In genomic region chr2:238203104-238203972, GRCh38 we compare ENCODE assay signal across 8 cellular contexts. TPM values are rescaled to one million over a fixed set of nuclear protein-coding genes. Genes with fewer than 3 reads are reported as not detected.
DNase-seq lines count a peak whose midpoint lies in the region; ATAC-seq, FAIRE-seq and TF ChIP-seq lines count a peak whose summit lies in the region.

TSS of gene ILKAP (minus strand) at chr2:238203695. CDS start at chr2:238203553, 142 bp downstream.

- peak within 1 kb of the TSS; percentile 69 for H3K27ac ChIP-seq in keratinocyte (ENCODE audit: control insufficient read depth, insufficient read depth, low read length)

- H4K20me1 ChIP-seq in keratinocyte (ENCODE audit: control insufficient read depth, extremely low read depth, insufficient read depth, low read length): peaks cover 18% of the 10 kb centered on the region

- ATAC-seq in GM19023 (IDR thresholded peaks at IDR 0.05; ENCODE audit: unreplicated experiment): peak; percentile 97
- peak; percentile 95 for ATAC-seq in HG03175 (IDR thresholded peaks at IDR 0.05; ENCODE audit: unreplicated experiment)
- ATAC-seq in activated CD4-positive, CD25-positive, alpha-beta regulatory T cell treated with anti-CD3 and anti-CD28 coated beads, Interleukin-2, amount 50 U/mL, for 24 hours: peak; percentile 97 to 98
- peak; percentile 98 for ATAC-seq in central memory CD8-positive, alpha-beta T cell (replicated peaks; ENCODE audit: extremely low read depth, poor library complexity, severe bottlenecking)

- no peaks in the 10 kb centered on the region for H3K9me3 Mint-ChIP-seq in central memory CD8-positive, alpha-beta T cell

- no peak for FAIRE-seq in keratinocyte (lab: Jason Lieb, UNC)

- peaks cover 51% of the 10 kb centered on the region for H3K79me2 ChIP-seq in keratinocyte (ENCODE audit: control insufficient read depth, insufficient read depth, low read length)

- peak within 1 kb of the TSS; percentile 79 for H3K4me3 Mint-ChIP-seq in central memory CD8-positive, alpha-beta T cell

- H2AFZ ChIP-seq in keratinocyte (ENCODE audit: control insufficient read depth, low read length): peak within 1 kb of the TSS; percentile 58

- TF ChIP-seq CTCF in AG09319 (IDR thresholded peaks at IDR 0.05; ENCODE audit: low read depth, low read length) (no peak), keratinocyte (optimal IDR thresholded peaks at IDR 0.05 in 1 of 3, IDR thresholded peaks at IDR 0.05 in 1 of 3, conservative IDR thresholded peaks at IDR 0.05 in 1 of 3; ENCODE audit: extremely low read depth in 1 of 3, insufficient read depth in 2 of 3, low read length in 3 of 3) (no peak)

- H3K9ac ChIP-seq in keratinocyte (ENCODE audit: control insufficient read depth, extremely low read depth, insufficient read depth, low read length): peak within 1 kb of the TSS; percentile 73

- H3K9me3 ChIP-seq in keratinocyte (ENCODE audit: control insufficient read depth, low read depth, low read length): no peaks in the 10 kb centered on the region

- H3K4me2 ChIP-seq in keratinocyte (ENCODE audit: control insufficient read depth, extremely low read depth, insufficient read depth, low read depth, low read length): peak within 1 kb of the TSS; percentile 92

- H3K4me1 ChIP-seq in keratinocyte (ENCODE audit: control insufficient read depth, extremely low read depth, insufficient read depth, low read length): peaks cover 15% of the 10 kb centered on the region

- H3K36me3 ChIP-seq in keratinocyte (ENCODE audit: control insufficient read depth in 2 of 2, extremely low read depth in 1 of 2, insufficient read depth in 2 of 2, low read length in 2 of 2): no peaks in the 10 kb centered on the region

- H3K36me3 Mint-ChIP-seq in central memory CD8-positive, alpha-beta T cell (ENCODE audit: insufficient read depth): peaks cover 11% of the 10 kb centered on the region

- H3K9me1 ChIP-seq in keratinocyte (ENCODE audit: control insufficient read depth, extremely low read depth, insufficient read depth, low read length): peaks cover 3% of the 10 kb centered on the region

- H3K27me3 ChIP-seq in keratinocyte (ENCODE audit: control insufficient read depth, extremely low read depth, insufficient read depth, low read length): peaks cover 5% of the 10 kb centered on the region

- peak within 1 kb of the TSS; percentile 91 for H3K27ac Mint-ChIP-seq in central memory CD8-positive, alpha-beta T cell (ENCODE audit: low read depth)

- peak within 1 kb of the TSS; percentile 60 to 97 (median 92) for H3K4me3 ChIP-seq in keratinocyte (ENCODE audit: control insufficient read depth in 2 of 3, extremely low read depth in 1 of 3, insufficient read depth in 2 of 3, low read depth in 1 of 3, low read length in 3 of 3)

- dilution Hi-C loops in keratinocyte (cut with MboI; ENCODE audit: extremely low pct_ligation_motif_present, low sequenced_read_pairs): no loop called here

- no peaks in the 10 kb centered on the region for H3K27me3 Mint-ChIP-seq in central memory CD8-positive, alpha-beta T cell

- peaks cover 42% of the 10 kb centered on the region for H3K4me1 Mint-ChIP-seq in central memory CD8-positive, alpha-beta T cell

- peak; percentile 49 for DNase-seq in AG09319 (ENCODE audit: extremely low read depth, low read depth)
- DNase-seq in NCI-H345 treated with DMSO at 0.1 percent for 48 hours (lab: John Stamatoyannopoulos, UW; ENCODE audit: unreplicated experiment): peak; percentile 67
- DNase-seq in central memory CD8-positive, alpha-beta T cell (ENCODE audit: low spot score in 2 of 2): peak; percentile 75 to 82
- DNase-seq in keratinocyte (ENCODE audit: low read depth, low spot score): no peak
- DNase-seq in stimulated activated CD4-positive, alpha-beta T cell treated with anti-CD3 and anti-CD28 coated beads, Interleukin-15, amount 100 ng/mL, for 1 hour (ENCODE audit: low read depth in 1 of 2, low spot score in 1 of 2): peak; percentile 83 to 91

RNA-seq across cellular contexts. Expression of gene ILKAP, which starts in this region (rescaled TPM):
- polyA plus RNA-seq in keratinocyte: 30.6 to 39.1 TPM (median 37.5 TPM) in 3 replicates
- 18.1 TPM for polyA plus RNA-seq in keratinocyte (2011; ENCODE audit: low read depth)
- polyA plus RNA-seq in keratinocyte (2011; cell fraction: cytosol; rRNA removed): 22.5 and 23.0 TPM in 2 replicates
- 56.4 and 62.5 TPM in 2 replicates for polyA plus RNA-seq in keratinocyte (2011; cell fraction: nucleus; rRNA removed)
- 27.6 and 34.0 TPM in 2 replicates for polyA plus RNA-seq in keratinocyte (2012; ENCODE audit: low replicate concordance)
- 13.5 to 31.6 TPM (median 18.7 TPM) in 3 replicates for polyA minus RNA-seq in keratinocyte
- polyA minus RNA-seq in keratinocyte (2011; cell fraction: cytosol; rRNA and poly(A)+ RNA removed): 10.6 TPM
- 15.0 and 22.2 TPM in 2 replicates for polyA minus RNA-seq in keratinocyte (2011; cell fraction: nucleus; rRNA and poly(A)+ RNA removed)
